1 cellular context compared by ENCODE assay signal in genomic region chr1:193747579-193747978, GRCh38.
TF ChIP-seq lines count a peak whose summit lies in the region.

No MANE protein-coding gene starts in this region.

TF ChIP-seq in IMR-90, 13 proteins besides CTCF, POLR2A, EP300 and RAD21:
- no peak for TF ChIP-seq SMC3 (IDR thresholded peaks at IDR 0.05; ENCODE audit: low read depth, low read length)
- no peak for TF ChIP-seq MXI1 (IDR thresholded peaks at IDR 0.05; ENCODE audit: borderline replicate concordance, low read depth, low read length)
- TF ChIP-seq FOS (IDR thresholded peaks at IDR 0.05; ENCODE audit: low read depth, low read length): 0 out of 2 replicates have a peak, but pooled peaks have one; percentile 24
- peak; percentile 62 for TF ChIP-seq CEBPB (IDR thresholded peaks at IDR 0.05; ENCODE audit: low read depth, low read length)
